Comparison of ENCODE assay signal across 40 cellular contexts in the genomic region with DNA sequence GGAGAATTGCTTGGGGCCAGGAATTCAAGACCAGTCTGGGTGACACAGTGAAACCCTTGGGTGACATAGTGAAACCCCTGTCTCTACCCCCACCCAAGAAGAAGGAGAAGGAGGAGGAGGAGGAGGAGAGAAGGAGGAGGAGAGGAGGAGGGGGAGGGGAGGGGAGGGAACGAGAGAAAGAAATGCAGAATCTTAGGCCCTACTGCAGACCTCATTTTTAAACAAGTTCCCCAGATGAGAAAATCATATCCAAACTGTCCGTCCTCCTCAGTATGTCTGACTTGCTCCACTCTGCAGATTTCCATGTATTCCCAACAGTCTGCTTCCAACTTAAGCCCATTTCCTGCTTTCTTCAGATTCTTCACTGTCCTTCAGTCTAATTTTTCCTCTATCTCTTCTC.
"Had no signal": no experiment of that assay in that cellular context is flagged by ENCODE, and none has a peak within 500 bp of the region (broad histone marks: within the 10 kb centered on the region; RNA-seq: fewer than 3 reads in every experiment).

No MANE protein-coding gene starts in this region.

- H3K27me3 ChIP-seq: adrenal gland, ascending aorta, body of pancreas, brain microvascular endothelial cell, breast epithelium, cardiac muscle cell had no signal

- H3K4me1 ChIP-seq: adrenal gland, ascending aorta, body of pancreas, breast epithelium had no signal

- ATAC-seq: activated naive CD4-positive, alpha-beta T cell treated with anti-CD3 and anti-CD28 coated beads, Interleukin-2, amount 50 U/mL, for 72 hours; activated naive CD8-positive, alpha-beta T cell treated with anti-CD3 and anti-CD28 coated beads, Interleukin-2, amount 50 U/mL, for 24 hours; activated T-cell treated with anti-CD3 and anti-CD28 coated beads, Interleukin-2, amount 50 U/mL, for 4 hours; activated T-cell treated with anti-CD3 and anti-CD28 coated beads, Interleukin-2, amount 50 U/mL, for 72 hours; activated T-helper 17 cell treated with anti-CD3 and anti-CD28 coated beads, Interleukin-2, amount 50 U/mL, for 72 hours; body of pancreas had no signal

- H3K27ac ChIP-seq: adrenal gland, ascending aorta, body of pancreas, brain microvascular endothelial cell, breast epithelium, cardiac muscle cell had no signal

- H3K4me3 ChIP-seq: adrenal gland, ascending aorta, body of pancreas, breast epithelium, cardiac muscle cell had no signal

- H3K27me3 Mint-ChIP-seq: activated naive CD4-positive, alpha-beta T cell treated with anti-CD3 and anti-CD28 coated beads, Interleukin-2, amount 50 U/mL, for 24 hours; activated T-helper 17 cell treated with anti-CD3 and anti-CD28 coated beads, Interleukin-2, amount 50 U/mL, for 72 hours had no signal

- H3K9me3 ChIP-seq: adrenal gland, ascending aorta, body of pancreas, breast epithelium had no signal

- DNase-seq: activated effector memory CD4-positive, alpha-beta T cell treated with anti-CD3 and anti-CD28 coated beads, Interleukin-2, amount 50 U/mL, for 16 hours; activated effector memory CD4-positive, alpha-beta T cell treated with Interleukin-2 at 50 U/mL for 16 hours; activated gamma-delta T cell; activated gamma-delta T cell treated with Interleukin-2 at 50 U/mL for 16 hours; activated naive CD4-positive, alpha-beta T cell; activated naive CD4-positive, alpha-beta T cell treated with anti-CD3 and anti-CD28 coated beads for 36 hours; activated naive CD4-positive, alpha-beta T cell treated with anti-CD3 and anti-CD28 coated beads, Interleukin-2, amount 10 ng/mL, durations not matched to agents 7 days and 5 days; activated naive CD4-positive, alpha-beta T cell treated with anti-CD3 and anti-CD28 coated beads, Interleukin-2, amount 50 U/mL, for 16 hours; activated naive CD4-positive, alpha-beta T cell treated with Interleukin-2 at 50 U/mL for 16 hours; activated naive CD8-positive, alpha-beta T cell treated with anti-CD3 and anti-CD28 coated beads for 36 hours; activated naive CD8-positive, alpha-beta T cell treated with anti-CD3 and anti-CD28 coated beads, Interleukin-2, amount 10 ng/mL, durations not matched to agents 7 days and 5 days; activated naive CD8-positive, alpha-beta T cell treated with anti-CD3 and anti-CD28 coated beads, Interleukin-2, amount 50 U/mL, for 24 hours; activated T-cell treated with anti-CD3 and anti-CD28 coated beads, Interleukin-2, amount 50 U/mL, for 1 hour; activated T-cell treated with anti-CD3 and anti-CD28 coated beads, Interleukin-2, amount 50 U/mL, for 24 hours; activated T-cell treated with anti-CD3 and anti-CD28 coated beads, Interleukin-2, amount 50 U/mL, for 4 hours; activated T-cell treated with anti-CD3 and anti-CD28 coated beads, Interleukin-2, amount 50 U/mL, for 48 hours; activated T-cell treated with anti-CD3 and anti-CD28 coated beads, Interleukin-2, amount 50 U/mL, for 72 hours; adrenal gland; amniotic stem cell; amygdala; anterior cingulate cortex; aorta; body of pancreas; brain microvascular endothelial cell; caudate nucleus; central memory CD4-positive, alpha-beta T cell; cerebellar nuclear complex had no signal

- H3K27ac Mint-ChIP-seq: activated naive CD4-positive, alpha-beta T cell treated with anti-CD3 and anti-CD28 coated beads for 36 hours; activated naive CD4-positive, alpha-beta T cell treated with anti-CD3 and anti-CD28 coated beads, Interleukin-2, amount 10 ng/mL, durations not matched to agents 7 days and 5 days; activated naive CD4-positive, alpha-beta T cell treated with anti-CD3 and anti-CD28 coated beads, Interleukin-2, amount 50 U/mL, for 24 hours; activated naive CD4-positive, alpha-beta T cell treated with anti-CD3 and anti-CD28 coated beads, Interleukin-2, amount 50 U/mL, for 72 hours; activated naive CD8-positive, alpha-beta T cell; activated naive CD8-positive, alpha-beta T cell treated with anti-CD3 and anti-CD28 coated beads for 36 hours; activated naive CD8-positive, alpha-beta T cell treated with anti-CD3 and anti-CD28 coated beads, Interleukin-2, amount 10 ng/mL, durations not matched to agents 7 days and 5 days; activated naive CD8-positive, alpha-beta T cell treated with anti-CD3 and anti-CD28 coated beads, Interleukin-2, amount 50 U/mL, for 24 hours; activated T-cell treated with anti-CD3 and anti-CD28 coated beads, Interleukin-2, amount 50 U/mL, for 24 hours; activated T-cell treated with anti-CD3 and anti-CD28 coated beads, Interleukin-2, amount 50 U/mL, for 72 hours; activated T-helper 1 cell treated with anti-CD3 and anti-CD28 coated beads, Interleukin-12 subunit alpha, Interleukin-12 subunit beta, Interleukin-2, Interleukin-4 antibody, amounts not matched to agents 30 ng/mL and 10 ng/mL and 1 ng/mL, durations not matched to agents 14 hours and 24 hours and 36 hours; activated T-helper 17 cell treated with anti-CD3 and anti-CD28 coated beads, Interleukin-2, amount 50 U/mL, for 72 hours; activated T-helper 2 cell treated with anti-CD3 and anti-CD28 coated beads, Interferon-gamma antibody, Interleukin-2, Interleukin-4, amounts not matched to agents 10 μg/mL and 5 μg/mL and 100 μg/mL, durations not matched to agents 14 hours and 24 hours and 36 hours; brain had no signal

- H3K4me3 Mint-ChIP-seq: activated naive CD4-positive, alpha-beta T cell treated with anti-CD3 and anti-CD28 coated beads for 36 hours; activated naive CD4-positive, alpha-beta T cell treated with anti-CD3 and anti-CD28 coated beads, Interleukin-2, amount 10 ng/mL, durations not matched to agents 7 days and 5 days; activated naive CD4-positive, alpha-beta T cell treated with anti-CD3 and anti-CD28 coated beads, Interleukin-2, amount 50 U/mL, for 24 hours; activated naive CD8-positive, alpha-beta T cell; activated naive CD8-positive, alpha-beta T cell treated with anti-CD3 and anti-CD28 coated beads for 36 hours; activated naive CD8-positive, alpha-beta T cell treated with anti-CD3 and anti-CD28 coated beads, Interleukin-2, amount 10 ng/mL, durations not matched to agents 7 days and 5 days; activated naive CD8-positive, alpha-beta T cell treated with anti-CD3 and anti-CD28 coated beads, Interleukin-2, amount 50 U/mL, for 24 hours; activated T-cell treated with anti-CD3 and anti-CD28 coated beads, Interleukin-2, amount 50 U/mL, for 24 hours; activated T-cell treated with anti-CD3 and anti-CD28 coated beads, Interleukin-2, amount 50 U/mL, for 4 hours; activated T-cell treated with anti-CD3 and anti-CD28 coated beads, Interleukin-2, amount 50 U/mL, for 72 hours; activated T-helper 1 cell treated with anti-CD3 and anti-CD28 coated beads, Interleukin-12 subunit alpha, Interleukin-12 subunit beta, Interleukin-2, Interleukin-4 antibody, amounts not matched to agents 30 ng/mL and 10 ng/mL and 1 ng/mL, durations not matched to agents 14 hours and 24 hours and 36 hours; activated T-helper 17 cell treated with anti-CD3 and anti-CD28 coated beads, Interleukin-2, amount 50 U/mL, for 72 hours; brain; central memory CD8-positive, alpha-beta T cell had no signal

- H3K36me3 Mint-ChIP-seq: activated naive CD4-positive, alpha-beta T cell treated with anti-CD3 and anti-CD28 coated beads, Interleukin-2, amount 10 ng/mL, durations not matched to agents 7 days and 5 days; activated naive CD4-positive, alpha-beta T cell treated with anti-CD3 and anti-CD28 coated beads, Interleukin-2, amount 50 U/mL, for 72 hours; activated naive CD8-positive, alpha-beta T cell; activated naive CD8-positive, alpha-beta T cell treated with anti-CD3 and anti-CD28 coated beads for 36 hours; activated naive CD8-positive, alpha-beta T cell treated with anti-CD3 and anti-CD28 coated beads, Interleukin-2, amount 10 ng/mL, durations not matched to agents 7 days and 5 days; brain had no signal

- FAIRE-seq: astrocyte, bronchial epithelial cell had no signal

- H3K36me3 ChIP-seq: adrenal gland, ascending aorta, brain microvascular endothelial cell, breast epithelium, cardiac muscle cell had no signal

- H3K4me1 Mint-ChIP-seq: activated naive CD4-positive, alpha-beta T cell treated with anti-CD3 and anti-CD28 coated beads, Interleukin-2, amount 10 ng/mL, durations not matched to agents 7 days and 5 days; activated naive CD4-positive, alpha-beta T cell treated with anti-CD3 and anti-CD28 coated beads, Interleukin-2, amount 50 U/mL, for 24 hours; activated naive CD8-positive, alpha-beta T cell treated with anti-CD3 and anti-CD28 coated beads for 36 hours; activated naive CD8-positive, alpha-beta T cell treated with anti-CD3 and anti-CD28 coated beads, Interleukin-2, amount 10 ng/mL, durations not matched to agents 7 days and 5 days; activated naive CD8-positive, alpha-beta T cell treated with anti-CD3 and anti-CD28 coated beads, Interleukin-2, amount 50 U/mL, for 24 hours; activated T-helper 17 cell treated with anti-CD3 and anti-CD28 coated beads, Interleukin-2, amount 50 U/mL, for 72 hours; brain; central memory CD8-positive, alpha-beta T cell had no signal

- H3K9me3 Mint-ChIP-seq: activated naive CD4-positive, alpha-beta T cell treated with anti-CD3 and anti-CD28 coated beads for 36 hours; activated naive CD4-positive, alpha-beta T cell treated with anti-CD3 and anti-CD28 coated beads, Interleukin-2, amount 10 ng/mL, durations not matched to agents 7 days and 5 days; activated naive CD4-positive, alpha-beta T cell treated with anti-CD3 and anti-CD28 coated beads, Interleukin-2, amount 50 U/mL, for 24 hours; activated naive CD4-positive, alpha-beta T cell treated with anti-CD3 and anti-CD28 coated beads, Interleukin-2, amount 50 U/mL, for 72 hours; activated naive CD8-positive, alpha-beta T cell treated with anti-CD3 and anti-CD28 coated beads for 36 hours; activated naive CD8-positive, alpha-beta T cell treated with anti-CD3 and anti-CD28 coated beads, Interleukin-2, amount 10 ng/mL, durations not matched to agents 7 days and 5 days; activated naive CD8-positive, alpha-beta T cell treated with anti-CD3 and anti-CD28 coated beads, Interleukin-2, amount 50 U/mL, for 24 hours; activated T-cell treated with anti-CD3 and anti-CD28 coated beads, Interleukin-2, amount 50 U/mL, for 24 hours; activated T-cell treated with anti-CD3 and anti-CD28 coated beads, Interleukin-2, amount 50 U/mL, for 4 hours; activated T-cell treated with anti-CD3 and anti-CD28 coated beads, Interleukin-2, amount 50 U/mL, for 72 hours; activated T-helper 1 cell treated with anti-CD3 and anti-CD28 coated beads, Interleukin-12 subunit alpha, Interleukin-12 subunit beta, Interleukin-2, Interleukin-4 antibody, amounts not matched to agents 30 ng/mL and 10 ng/mL and 1 ng/mL, durations not matched to agents 14 hours and 24 hours and 36 hours; activated T-helper 17 cell treated with anti-CD3 and anti-CD28 coated beads, Interleukin-2, amount 50 U/mL, for 72 hours; activated T-helper 2 cell treated with anti-CD3 and anti-CD28 coated beads, Interferon-gamma antibody, Interleukin-2, Interleukin-4, amounts not matched to agents 10 μg/mL and 5 μg/mL and 100 μg/mL, durations not matched to agents 14 hours and 24 hours and 36 hours; brain; central memory CD8-positive, alpha-beta T cell had no signal
